ENCODE assay signal across 35 cellular contexts in the genomic region with DNA sequence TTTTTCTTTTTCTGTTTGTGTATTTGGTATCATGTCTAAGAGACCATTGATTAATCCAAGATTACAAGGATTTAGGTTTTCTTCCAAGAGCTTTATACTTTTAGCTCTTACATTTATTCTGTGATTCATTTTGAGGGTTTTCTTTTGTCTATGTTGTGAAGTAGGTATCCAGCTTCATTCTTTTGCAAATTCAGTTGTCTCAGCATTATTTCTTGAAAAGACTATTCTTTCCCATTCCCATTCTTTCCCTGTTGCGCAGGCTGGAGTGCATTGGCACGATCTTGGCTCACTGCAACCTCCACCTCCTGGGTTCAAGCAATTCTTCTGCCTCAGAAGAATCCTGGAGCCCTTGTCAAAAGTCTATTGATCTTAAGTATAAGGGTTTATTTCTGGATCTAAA.
"Had no signal": no experiment of that assay in that cellular context is flagged by ENCODE, and none has a peak within 500 bp of the region (broad histone marks: within the 10 kb centered on the region; RNA-seq: fewer than 3 reads in every experiment).

No MANE protein-coding gene starts in this region.

- H3K27me3 ChIP-seq: MG63 had no signal

- H3K9me3 ChIP-seq: MG63 had no signal

- H3K4me3 ChIP-seq: MG63 had no signal

- DNase-seq: Karpas-422, Kasumi-1, MG63, MM.1S, MV-4-11, NCI-H1048, NCI-H1092, NCI-H1092 treated with DMSO at 0.1 percent for 48 hours, NCI-H1105, NCI-H1105 treated with DMSO at 0.1 percent for 48 hours, NCI-H1417, NCI-H1417 treated with DMSO at 0.1 percent for 48 hours, NCI-H1436, NCI-H1436 treated with DMSO at 0.1 percent for 48 hours, NCI-H146, NCI-H1694, NCI-H1694 treated with DMSO at 0.1 percent for 48 hours, NCI-H187, NCI-H187 treated with DMSO at 0.1 percent for 48 hours, NCI-H1930, NCI-H2029, NCI-H2029 treated with DMSO at 0.1 percent for 48 hours, NCI-H2081, NCI-H2081 treated with DMSO at 0.1 percent for 48 hours, NCI-H2107, NCI-H2171, NCI-H2171 treated with DMSO at 0.1 percent for 48 hours, NCI-H2227 treated with DMSO at 0.1 percent for 48 hours, NCI-H226, NCI-H345, NCI-H446, NCI-H446 treated with DMSO at 0.1 percent for 48 hours, NCI-H510A, NCI-H510A treated with DMSO at 0.1 percent for 48 hours, NCI-H524 had no signal

- H3K36me3 ChIP-seq: MG63 had no signal
